ENCODE assay signal across 2 cellular contexts in the genomic region with DNA sequence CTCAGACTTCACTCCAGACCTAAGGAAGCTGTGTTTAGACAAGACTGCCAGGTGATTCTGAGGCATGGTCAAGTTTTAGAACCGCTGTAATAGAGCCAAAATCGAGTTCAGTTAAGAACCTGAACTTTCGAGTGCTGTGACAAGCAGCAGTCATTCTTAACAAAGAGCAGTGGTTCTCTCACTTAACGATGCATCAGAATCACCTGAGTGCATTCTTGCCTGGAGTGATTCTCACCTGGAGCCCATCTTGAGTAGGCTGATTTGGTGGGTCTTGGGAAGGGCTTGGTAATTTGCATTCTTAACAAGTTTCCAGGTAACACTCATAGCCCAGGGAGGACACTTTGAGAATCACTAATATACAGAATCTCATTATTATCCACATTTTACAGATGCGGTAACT.
TF ChIP-seq lines count a peak whose summit lies in the region.

No MANE protein-coding gene starts in this region.

TF ChIP-seq in GM23338, 12 proteins besides CTCF, POLR2A, EP300 and RAD21:
- TF ChIP-seq, protein P1, sequence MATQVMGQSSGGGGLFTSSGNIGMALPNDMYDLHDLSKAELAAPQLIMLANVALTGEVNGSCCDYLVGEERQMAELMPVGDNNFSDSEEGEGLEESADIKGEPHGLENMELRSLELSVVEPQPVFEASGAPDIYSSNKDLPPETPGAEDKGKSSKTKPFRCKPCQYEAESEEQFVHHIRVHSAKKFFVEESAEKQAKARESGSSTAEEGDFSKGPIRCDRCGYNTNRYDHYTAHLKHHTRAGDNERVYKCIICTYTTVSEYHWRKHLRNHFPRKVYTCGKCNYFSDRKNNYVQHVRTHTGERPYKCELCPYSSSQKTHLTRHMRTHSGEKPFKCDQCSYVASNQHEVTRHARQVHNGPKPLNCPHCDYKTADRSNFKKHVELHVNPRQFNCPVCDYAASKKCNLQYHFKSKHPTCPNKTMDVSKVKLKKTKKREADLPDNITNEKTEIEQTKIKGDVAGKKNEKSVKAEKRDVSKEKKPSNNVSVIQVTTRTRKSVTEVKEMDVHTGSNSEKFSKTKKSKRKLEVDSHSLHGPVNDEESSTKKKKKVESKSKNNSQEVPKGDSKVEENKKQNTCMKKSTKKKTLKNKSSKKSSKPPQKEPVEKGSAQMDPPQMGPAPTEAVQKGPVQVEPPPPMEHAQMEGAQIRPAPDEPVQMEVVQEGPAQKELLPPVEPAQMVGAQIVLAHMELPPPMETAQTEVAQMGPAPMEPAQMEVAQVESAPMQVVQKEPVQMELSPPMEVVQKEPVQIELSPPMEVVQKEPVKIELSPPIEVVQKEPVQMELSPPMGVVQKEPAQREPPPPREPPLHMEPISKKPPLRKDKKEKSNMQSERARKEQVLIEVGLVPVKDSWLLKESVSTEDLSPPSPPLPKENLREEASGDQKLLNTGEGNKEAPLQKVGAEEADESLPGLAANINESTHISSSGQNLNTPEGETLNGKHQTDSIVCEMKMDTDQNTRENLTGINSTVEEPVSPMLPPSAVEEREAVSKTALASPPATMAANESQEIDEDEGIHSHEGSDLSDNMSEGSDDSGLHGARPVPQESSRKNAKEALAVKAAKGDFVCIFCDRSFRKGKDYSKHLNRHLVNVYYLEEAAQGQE (IDR thresholded peaks at IDR 0.05; ENCODE audit: unreplicated experiment) = no peak
- no peak for TF ChIP-seq STAT1 (IDR thresholded peaks at IDR 0.05; ENCODE audit: unreplicated experiment)
- TF ChIP-seq, protein P2, sequence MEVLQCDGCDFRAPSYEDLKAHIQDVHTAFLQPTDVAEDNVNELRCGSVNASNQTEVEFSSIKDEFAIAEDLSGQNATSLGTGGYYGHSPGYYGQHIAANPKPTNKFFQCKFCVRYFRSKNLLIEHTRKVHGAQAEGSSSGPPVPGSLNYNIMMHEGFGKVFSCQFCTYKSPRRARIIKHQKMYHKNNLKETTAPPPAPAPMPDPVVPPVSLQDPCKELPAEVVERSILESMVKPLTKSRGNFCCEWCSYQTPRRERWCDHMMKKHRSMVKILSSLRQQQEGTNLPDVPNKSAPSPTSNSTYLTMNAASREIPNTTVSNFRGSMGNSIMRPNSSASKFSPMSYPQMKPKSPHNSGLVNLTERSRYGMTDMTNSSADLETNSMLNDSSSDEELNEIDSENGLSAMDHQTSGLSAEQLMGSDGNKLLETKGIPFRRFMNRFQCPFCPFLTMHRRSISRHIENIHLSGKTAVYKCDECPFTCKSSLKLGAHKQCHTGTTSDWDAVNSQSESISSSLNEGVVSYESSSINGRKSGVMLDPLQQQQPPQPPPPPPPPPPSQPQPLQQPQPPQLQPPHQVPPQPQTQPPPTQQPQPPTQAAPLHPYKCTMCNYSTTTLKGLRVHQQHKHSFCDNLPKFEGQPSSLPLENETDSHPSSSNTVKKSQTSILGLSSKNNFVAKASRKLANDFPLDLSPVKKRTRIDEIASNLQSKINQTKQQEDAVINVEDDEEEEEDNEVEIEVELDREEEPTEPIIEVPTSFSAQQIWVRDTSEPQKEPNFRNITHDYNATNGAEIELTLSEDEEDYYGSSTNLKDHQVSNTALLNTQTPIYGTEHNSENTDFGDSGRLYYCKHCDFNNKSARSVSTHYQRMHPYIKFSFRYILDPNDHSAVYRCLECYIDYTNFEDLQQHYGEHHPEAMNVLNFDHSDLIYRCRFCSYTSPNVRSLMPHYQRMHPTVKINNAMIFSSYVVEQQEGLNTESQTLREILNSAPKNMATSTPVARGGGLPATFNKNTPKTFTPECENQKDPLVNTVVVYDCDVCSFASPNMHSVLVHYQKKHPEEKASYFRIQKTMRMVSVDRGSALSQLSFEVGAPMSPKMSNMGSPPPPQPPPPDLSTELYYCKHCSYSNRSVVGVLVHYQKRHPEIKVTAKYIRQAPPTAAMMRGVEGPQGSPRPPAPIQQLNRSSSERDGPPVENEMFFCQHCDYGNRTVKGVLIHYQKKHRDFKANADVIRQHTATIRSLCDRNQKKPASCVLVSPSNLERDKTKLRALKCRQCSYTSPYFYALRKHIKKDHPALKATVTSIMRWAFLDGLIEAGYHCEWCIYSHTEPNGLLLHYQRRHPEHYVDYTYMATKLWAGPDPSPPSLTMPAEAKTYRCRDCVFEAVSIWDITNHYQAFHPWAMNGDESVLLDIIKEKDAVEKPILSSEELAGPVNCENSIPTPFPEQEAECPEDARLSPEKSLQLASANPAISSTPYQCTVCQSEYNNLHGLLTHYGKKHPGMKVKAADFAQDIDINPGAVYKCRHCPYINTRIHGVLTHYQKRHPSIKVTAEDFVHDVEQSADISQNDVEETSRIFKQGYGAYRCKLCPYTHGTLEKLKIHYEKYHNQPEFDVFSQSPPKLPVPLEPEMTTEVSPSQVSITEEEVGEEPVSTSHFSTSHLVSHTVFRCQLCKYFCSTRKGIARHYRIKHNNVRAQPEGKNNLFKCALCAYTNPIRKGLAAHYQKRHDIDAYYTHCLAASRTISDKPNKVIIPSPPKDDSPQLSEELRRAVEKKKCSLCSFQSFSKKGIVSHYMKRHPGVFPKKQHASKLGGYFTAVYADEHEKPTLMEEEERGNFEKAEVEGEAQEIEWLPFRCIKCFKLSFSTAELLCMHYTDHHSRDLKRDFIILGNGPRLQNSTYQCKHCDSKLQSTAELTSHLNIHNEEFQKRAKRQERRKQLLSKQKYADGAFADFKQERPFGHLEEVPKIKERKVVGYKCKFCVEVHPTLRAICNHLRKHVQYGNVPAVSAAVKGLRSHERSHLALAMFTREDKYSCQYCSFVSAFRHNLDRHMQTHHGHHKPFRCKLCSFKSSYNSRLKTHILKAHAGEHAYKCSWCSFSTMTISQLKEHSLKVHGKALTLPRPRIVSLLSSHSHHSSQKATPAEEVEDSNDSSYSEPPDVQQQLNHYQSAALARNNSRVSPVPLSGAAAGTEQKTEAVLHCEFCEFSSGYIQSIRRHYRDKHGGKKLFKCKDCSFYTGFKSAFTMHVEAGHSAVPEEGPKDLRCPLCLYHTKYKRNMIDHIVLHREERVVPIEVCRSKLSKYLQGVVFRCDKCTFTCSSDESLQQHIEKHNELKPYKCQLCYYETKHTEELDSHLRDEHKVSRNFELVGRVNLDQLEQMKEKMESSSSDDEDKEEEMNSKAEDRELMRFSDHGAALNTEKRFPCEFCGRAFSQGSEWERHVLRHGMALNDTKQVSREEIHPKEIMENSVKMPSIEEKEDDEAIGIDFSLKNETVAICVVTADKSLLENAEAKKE (CRISPR knock-in tag; IDR thresholded peaks at IDR 0.05) = no peak
- TF ChIP-seq EZH2phosphoT487 (IDR thresholded peaks at IDR 0.05; ENCODE audit: unreplicated experiment) = no peak
- no peak for TF ChIP-seq ZNF331 (CRISPR knock-in tag; IDR thresholded peaks at IDR 0.05; ENCODE audit: low read depth)
- TF ChIP-seq EZH2 (IDR thresholded peaks at IDR 0.05; ENCODE audit: low read depth, unreplicated experiment) = no peak
- no peak for TF ChIP-seq ZNF114 (CRISPR knock-in tag; IDR thresholded peaks at IDR 0.05)
- TF ChIP-seq NANOG (IDR thresholded peaks at IDR 0.05; ENCODE audit: borderline replicate concordance) = no peak
- TF ChIP-seq JUNB (IDR thresholded peaks at IDR 0.05; ENCODE audit: unreplicated experiment) = no peak
- TF ChIP-seq, protein P3, sequence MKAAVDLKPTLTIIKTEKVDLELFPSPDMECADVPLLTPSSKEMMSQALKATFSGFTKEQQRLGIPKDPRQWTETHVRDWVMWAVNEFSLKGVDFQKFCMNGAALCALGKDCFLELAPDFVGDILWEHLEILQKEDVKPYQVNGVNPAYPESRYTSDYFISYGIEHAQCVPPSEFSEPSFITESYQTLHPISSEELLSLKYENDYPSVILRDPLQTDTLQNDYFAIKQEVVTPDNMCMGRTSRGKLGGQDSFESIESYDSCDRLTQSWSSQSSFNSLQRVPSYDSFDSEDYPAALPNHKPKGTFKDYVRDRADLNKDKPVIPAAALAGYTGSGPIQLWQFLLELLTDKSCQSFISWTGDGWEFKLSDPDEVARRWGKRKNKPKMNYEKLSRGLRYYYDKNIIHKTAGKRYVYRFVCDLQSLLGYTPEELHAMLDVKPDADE (IDR thresholded peaks at IDR 0.05) = no peak

TF ChIP-seq in WTC11, 78 proteins besides CTCF, POLR2A, EP300 and RAD21:
- TF ChIP-seq, protein P4, sequence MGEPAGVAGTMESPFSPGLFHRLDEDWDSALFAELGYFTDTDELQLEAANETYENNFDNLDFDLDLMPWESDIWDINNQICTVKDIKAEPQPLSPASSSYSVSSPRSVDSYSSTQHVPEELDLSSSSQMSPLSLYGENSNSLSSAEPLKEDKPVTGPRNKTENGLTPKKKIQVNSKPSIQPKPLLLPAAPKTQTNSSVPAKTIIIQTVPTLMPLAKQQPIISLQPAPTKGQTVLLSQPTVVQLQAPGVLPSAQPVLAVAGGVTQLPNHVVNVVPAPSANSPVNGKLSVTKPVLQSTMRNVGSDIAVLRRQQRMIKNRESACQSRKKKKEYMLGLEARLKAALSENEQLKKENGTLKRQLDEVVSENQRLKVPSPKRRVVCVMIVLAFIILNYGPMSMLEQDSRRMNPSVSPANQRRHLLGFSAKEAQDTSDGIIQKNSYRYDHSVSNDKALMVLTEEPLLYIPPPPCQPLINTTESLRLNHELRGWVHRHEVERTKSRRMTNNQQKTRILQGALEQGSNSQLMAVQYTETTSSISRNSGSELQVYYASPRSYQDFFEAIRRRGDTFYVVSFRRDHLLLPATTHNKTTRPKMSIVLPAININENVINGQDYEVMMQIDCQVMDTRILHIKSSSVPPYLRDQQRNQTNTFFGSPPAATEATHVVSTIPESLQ (CRISPR knock-in tag; IDR thresholded peaks at IDR 0.05) = no peak
- TF ChIP-seq FOXK1 (CRISPR knock-in tag; IDR thresholded peaks at IDR 0.05) (no peak), GTF2I (CRISPR knock-in tag; conservative IDR thresholded peaks at IDR 0.05) (no peak), MYBL2 (CRISPR knock-in tag; IDR thresholded peaks at IDR 0.05) (no peak)
- TF ChIP-seq, protein P5, sequence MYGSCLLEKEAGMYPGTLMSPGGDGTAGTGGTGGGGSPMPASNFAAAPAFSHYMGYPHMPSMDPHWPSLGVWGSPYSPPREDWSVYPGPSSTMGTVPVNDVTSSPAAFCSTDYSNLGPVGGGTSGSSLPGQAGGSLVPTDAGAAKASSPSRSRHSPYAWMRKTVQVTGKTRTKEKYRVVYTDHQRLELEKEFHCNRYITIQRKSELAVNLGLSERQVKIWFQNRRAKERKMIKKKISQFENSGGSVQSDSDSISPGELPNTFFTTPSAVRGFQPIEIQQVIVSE (CRISPR knock-in tag; IDR thresholded peaks at IDR 0.05; ENCODE audit: borderline replicate concordance) = no peak
- TF ChIP-seq, protein P6, sequence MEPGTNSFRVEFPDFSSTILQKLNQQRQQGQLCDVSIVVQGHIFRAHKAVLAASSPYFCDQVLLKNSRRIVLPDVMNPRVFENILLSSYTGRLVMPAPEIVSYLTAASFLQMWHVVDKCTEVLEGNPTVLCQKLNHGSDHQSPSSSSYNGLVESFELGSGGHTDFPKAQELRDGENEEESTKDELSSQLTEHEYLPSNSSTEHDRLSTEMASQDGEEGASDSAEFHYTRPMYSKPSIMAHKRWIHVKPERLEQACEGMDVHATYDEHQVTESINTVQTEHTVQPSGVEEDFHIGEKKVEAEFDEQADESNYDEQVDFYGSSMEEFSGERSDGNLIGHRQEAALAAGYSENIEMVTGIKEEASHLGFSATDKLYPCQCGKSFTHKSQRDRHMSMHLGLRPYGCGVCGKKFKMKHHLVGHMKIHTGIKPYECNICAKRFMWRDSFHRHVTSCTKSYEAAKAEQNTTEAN (CRISPR knock-in tag; IDR thresholded peaks at IDR 0.05) = no peak
- TF ChIP-seq, protein P7, sequence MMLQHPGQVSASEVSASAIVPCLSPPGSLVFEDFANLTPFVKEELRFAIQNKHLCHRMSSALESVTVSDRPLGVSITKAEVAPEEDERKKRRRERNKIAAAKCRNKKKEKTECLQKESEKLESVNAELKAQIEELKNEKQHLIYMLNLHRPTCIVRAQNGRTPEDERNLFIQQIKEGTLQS (CRISPR knock-in tag; conservative IDR thresholded peaks at IDR 0.05) = no peak
- TF ChIP-seq, protein P8, sequence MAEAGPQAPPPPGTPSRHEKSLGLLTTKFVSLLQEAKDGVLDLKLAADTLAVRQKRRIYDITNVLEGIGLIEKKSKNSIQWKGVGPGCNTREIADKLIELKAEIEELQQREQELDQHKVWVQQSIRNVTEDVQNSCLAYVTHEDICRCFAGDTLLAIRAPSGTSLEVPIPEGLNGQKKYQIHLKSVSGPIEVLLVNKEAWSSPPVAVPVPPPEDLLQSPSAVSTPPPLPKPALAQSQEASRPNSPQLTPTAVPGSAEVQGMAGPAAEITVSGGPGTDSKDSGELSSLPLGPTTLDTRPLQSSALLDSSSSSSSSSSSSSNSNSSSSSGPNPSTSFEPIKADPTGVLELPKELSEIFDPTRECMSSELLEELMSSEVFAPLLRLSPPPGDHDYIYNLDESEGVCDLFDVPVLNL (CRISPR knock-in tag; IDR thresholded peaks at IDR 0.05; ENCODE audit: borderline replicate concordance, low read depth) = no peak
- TF ChIP-seq, protein P9, sequence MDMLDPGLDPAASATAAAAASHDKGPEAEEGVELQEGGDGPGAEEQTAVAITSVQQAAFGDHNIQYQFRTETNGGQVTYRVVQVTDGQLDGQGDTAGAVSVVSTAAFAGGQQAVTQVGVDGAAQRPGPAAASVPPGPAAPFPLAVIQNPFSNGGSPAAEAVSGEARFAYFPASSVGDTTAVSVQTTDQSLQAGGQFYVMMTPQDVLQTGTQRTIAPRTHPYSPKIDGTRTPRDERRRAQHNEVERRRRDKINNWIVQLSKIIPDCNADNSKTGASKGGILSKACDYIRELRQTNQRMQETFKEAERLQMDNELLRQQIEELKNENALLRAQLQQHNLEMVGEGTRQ (CRISPR knock-in tag; IDR thresholded peaks at IDR 0.05) = no peak
- TF ChIP-seq, protein P10, sequence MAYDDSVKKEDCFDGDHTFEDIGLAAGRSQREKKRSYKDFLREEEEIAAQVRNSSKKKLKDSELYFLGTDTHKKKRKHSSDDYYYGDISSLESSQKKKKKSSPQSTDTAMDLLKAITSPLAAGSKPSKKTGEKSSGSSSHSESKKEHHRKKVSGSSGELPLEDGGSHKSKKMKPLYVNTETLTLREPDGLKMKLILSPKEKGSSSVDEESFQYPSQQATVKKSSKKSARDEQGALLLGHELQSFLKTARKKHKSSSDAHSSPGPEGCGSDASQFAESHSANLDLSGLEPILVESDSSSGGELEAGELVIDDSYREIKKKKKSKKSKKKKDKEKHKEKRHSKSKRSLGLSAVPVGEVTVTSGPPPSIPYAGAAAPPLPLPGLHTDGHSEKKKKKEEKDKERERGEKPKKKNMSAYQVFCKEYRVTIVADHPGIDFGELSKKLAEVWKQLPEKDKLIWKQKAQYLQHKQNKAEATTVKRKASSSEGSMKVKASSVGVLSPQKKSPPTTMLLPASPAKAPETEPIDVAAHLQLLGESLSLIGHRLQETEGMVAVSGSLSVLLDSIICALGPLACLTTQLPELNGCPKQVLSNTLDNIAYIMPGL (CRISPR knock-in tag; IDR thresholded peaks at IDR 0.05) = no peak
- TF ChIP-seq, protein P11, sequence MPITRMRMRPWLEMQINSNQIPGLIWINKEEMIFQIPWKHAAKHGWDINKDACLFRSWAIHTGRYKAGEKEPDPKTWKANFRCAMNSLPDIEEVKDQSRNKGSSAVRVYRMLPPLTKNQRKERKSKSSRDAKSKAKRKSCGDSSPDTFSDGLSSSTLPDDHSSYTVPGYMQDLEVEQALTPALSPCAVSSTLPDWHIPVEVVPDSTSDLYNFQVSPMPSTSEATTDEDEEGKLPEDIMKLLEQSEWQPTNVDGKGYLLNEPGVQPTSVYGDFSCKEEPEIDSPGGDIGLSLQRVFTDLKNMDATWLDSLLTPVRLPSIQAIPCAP (CRISPR knock-in tag; IDR thresholded peaks at IDR 0.05) = no peak
